Comparison of ENCODE assay signal across 9 cellular contexts in the genomic region with DNA sequence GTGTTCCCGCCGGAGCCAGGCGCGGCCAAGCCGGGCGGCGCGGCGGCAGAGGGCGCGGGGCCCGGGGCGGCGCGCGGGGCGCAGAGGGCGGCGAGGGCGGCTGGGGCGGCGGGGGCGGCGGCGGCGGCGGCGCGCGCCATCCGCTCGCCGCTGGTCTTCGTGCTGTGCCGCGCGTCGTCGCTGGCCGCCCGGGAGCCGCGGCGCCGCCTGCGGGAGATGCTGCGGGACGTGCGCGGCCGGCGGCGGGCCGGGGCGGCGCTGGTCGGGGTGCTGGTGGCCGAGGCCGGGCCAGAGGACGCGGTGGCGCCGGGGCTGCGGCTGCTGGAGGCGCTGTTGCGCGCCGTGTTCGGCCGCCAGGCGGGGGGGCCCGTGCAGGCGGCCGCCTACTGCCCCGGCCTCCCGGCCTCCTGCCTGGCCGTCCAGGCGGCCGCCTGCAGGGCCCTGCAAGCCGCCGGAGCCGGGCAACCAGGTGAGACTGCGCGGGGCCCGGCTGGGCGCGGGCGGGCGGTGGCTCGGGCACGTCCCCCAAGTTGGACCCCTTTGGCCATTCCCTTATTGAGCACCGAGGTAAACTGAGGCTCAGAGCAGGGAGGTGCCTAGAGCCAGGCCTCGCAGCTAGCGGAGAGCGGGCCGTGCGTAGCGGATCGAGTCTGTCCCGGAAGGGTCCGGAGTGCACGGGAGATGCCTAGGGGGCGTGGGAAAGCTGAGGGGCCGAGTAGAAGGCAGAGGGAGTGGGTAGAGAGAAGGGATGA. TPM values are rescaled to one million over a fixed set of nuclear protein-coding genes. Genes with fewer than 3 reads are reported as not detected.
DNase-seq lines count a peak whose midpoint lies in the region; ATAC-seq and TF ChIP-seq lines count a peak whose summit lies in the region.
"Had no signal": no experiment of that assay in that cellular context is flagged by ENCODE, and none has a peak within 500 bp of the region (broad histone marks: within the 10 kb centered on the region; RNA-seq: fewer than 3 reads in every experiment).

No MANE protein-coding gene starts in this region.

- H3K4me1 ChIP-seq in psoas muscle: no peaks in the 10 kb centered on the region

- no peaks in the 10 kb centered on the region for H3K36me3 ChIP-seq in psoas muscle (ENCODE audit: insufficient read depth in 1 of 2, low read depth in 1 of 2)

- peak; percentile 37 for DNase-seq in RKO (ENCODE audit: low spot score)
- peak; percentile 71 for DNase-seq in globus pallidus (ENCODE audit: low spot score)
- DNase-seq in psoas muscle: no peak
- no peak for DNase-seq in HT-29 (ENCODE audit: low spot score)
- no peak for DNase-seq in NCI-H226
- no peak for DNase-seq in amniotic stem cell (lab: John Stamatoyannopoulos, UW)

- H3K9me3 ChIP-seq in psoas muscle: no peaks in the 10 kb centered on the region

- intact Hi-C loops in psoas muscle (cut with DNase I): no loop called here

- H3K27ac ChIP-seq in psoas muscle: no peak overlapping the region

- peak overlapping the region; percentile 32 for H3K4me3 ChIP-seq in psoas muscle

- ATAC-seq in psoas muscle (peak in 2 of 4 donors; percentile 27 to 50), HG02798 (IDR thresholded peaks at IDR 0.05; ENCODE audit: poor library complexity, unreplicated experiment) (no peak)

- TF ChIP-seq CTCF in GM12874 (IDR thresholded peaks at IDR 0.05; ENCODE audit: insufficient read depth, low read depth, low read length) (0 out of 2 replicates have a peak, but pooled peaks have one; percentile 4), psoas muscle (IDR thresholded peaks at IDR 0.05) (no peak)

- H3K27me3 ChIP-seq in psoas muscle (ENCODE audit: insufficient read depth in 3 of 3, low read length in 2 of 3): peaks cover 0 to 58% (median 22%) of the 10 kb centered on the region in 3 donors

- 1 to 2% (median 1%) methylated on average over 31 to 103 of the region's 104 CpGs for WGBS in psoas muscle, 3 donors

RNA-seq across cellular contexts. Expression of gene C2orf72, which starts 0.6 kb away (rescaled TPM):
- under 1 TPM in 1 of 4 donors, not detected in 3; 0.12 TPM for total RNA-seq in psoas muscle
- under 1 TPM in 2 of 3 donors, not detected in 1; 0.03 to 0.05 TPM for polyA plus RNA-seq in psoas muscle
- 2.1 and 4.1 TPM in 2 replicates for total RNA-seq in HT-29 (2014; rRNA removed; shearing (Covaris generic))
- total RNA-seq: myocyte had no signal

RNA-seq across cellular contexts. Expression of gene PSMD1, which starts 18.8 kb away (rescaled TPM):
- total RNA-seq in psoas muscle: 100 to 1,000 TPM; 125 to 170 (median 154) TPM
- 100 to 1,000 TPM in 2 of 3 donors, 10 to 100 TPM in 1; 74.4 to 159 (median 122) TPM for polyA plus RNA-seq in psoas muscle
- 72.0 and 93.3 TPM in 2 replicates for total RNA-seq in HT-29 (2014; rRNA removed; shearing (Covaris generic))

RNA-seq across cellular contexts. Expression of gene SPATA3, which starts 42.0 kb away (rescaled TPM):
- total RNA-seq in psoas muscle: not detected
- polyA plus RNA-seq in psoas muscle: not detected
- total RNA-seq in HT-29 (2014; rRNA removed; shearing (Covaris generic)): not detected in 2 replicates
- total RNA-seq: myocyte had no signal

Comparison
In these comparisons a context has a peak if more than half of its experiments do, and no peak if none do; other contexts are left out.
1. DNase-seq: peak in RKO (single experiment) and globus pallidus (single experiment); none in psoas muscle (0 of 2), HT-29 (single experiment), NCI-H226 (single experiment) and amniotic stem cell (single experiment).